In genomic region chr9:105681313-105681712, GRCh38 we compare ENCODE assay signal across 28 cellular contexts. TPM values are rescaled to one million over a fixed set of nuclear protein-coding genes. Genes with fewer than 3 reads are reported as not detected.
"Had no signal": no experiment of that assay in that cellular context is flagged by ENCODE, and none has a peak within 500 bp of the region (broad histone marks: within the 10 kb centered on the region; RNA-seq: fewer than 3 reads in every experiment).

No MANE protein-coding gene starts in this region.

- ATAC-seq: left ventricle myocardium superior; lower lobe of right lung; naive thymus-derived CD8-positive, alpha-beta T cell; right cardiac atrium; stimulated activated naive CD8-positive, alpha-beta T cell treated with anti-CD3 and anti-CD28 coated beads, Interleukin-15, amount 100 ng/mL, for 72 hours; upper lobe of right lung had no signal

- DNase-seq: effector memory CD4-positive, alpha-beta T cell; head of caudate nucleus; left ventricle myocardium superior; lower lobe of right lung; naive thymus-derived CD8-positive, alpha-beta T cell; nephron progenitor cell; nucleus accumbens; posterior cingulate gyrus; psoas muscle; right cardiac atrium; sigmoid colon; spleen; stimulated activated naive CD4-positive, alpha-beta T cell; stimulated activated naive CD8-positive, alpha-beta T cell treated with anti-CD3 and anti-CD28 coated beads, Interleukin-15, amount 100 ng/mL, for 72 hours; transverse colon; upper lobe of right lung; uterus had no signal

- H3K27ac ChIP-seq: coronary artery, esophagus muscularis mucosa, lower lobe of right lung, psoas muscle, sigmoid colon, spleen, suprapubic skin, transverse colon, upper lobe of right lung, uterus had no signal

- H3K27me3 ChIP-seq: esophagus muscularis mucosa, sigmoid colon, spleen, suprapubic skin, transverse colon, upper lobe of right lung, uterus had no signal

- FAIRE-seq: endothelial cell of umbilical vein, frontal cortex, keratinocyte had no signal

- H3K36me3 ChIP-seq: esophagus muscularis mucosa, lower lobe of right lung, sigmoid colon, spleen, suprapubic skin, transverse colon, upper lobe of right lung, uterus had no signal

- H3K4me1 ChIP-seq: esophagus muscularis mucosa, lower lobe of right lung, sigmoid colon, spleen, suprapubic skin, upper lobe of right lung, uterus had no signal

- H3K9me3 ChIP-seq: esophagus muscularis mucosa, lower lobe of right lung, psoas muscle, sigmoid colon, spleen, suprapubic skin, transverse colon, upper lobe of right lung, uterus had no signal

- H3K4me3 ChIP-seq: coronary artery, esophagus muscularis mucosa, lower lobe of right lung, psoas muscle, sigmoid colon, spleen, suprapubic skin, transverse colon, upper lobe of right lung, uterus had no signal

RNA-seq across cellular contexts. Expression of gene TAL2, which starts 19.1 kb away (rescaled TPM):
- total RNA-seq: dermis blood vessel endothelial cell; endothelial cell of umbilical vein; epithelial cell of proximal tubule; esophagus muscularis mucosa; glomerular endothelial cell; left ventricle myocardium superior; lower lobe of right lung; mesenteric fat pad; naive thymus-derived CD8-positive, alpha-beta T cell; osteocyte; right cardiac atrium; sigmoid colon; spleen; suprapubic skin; transverse colon; upper lobe of right lung had no signal
- polyA plus RNA-seq: keratinocyte, sigmoid colon had no signal
